ENCODE assay signal across 9 cellular contexts in genomic region chr11:22192642-22193347, GRCh38. TPM values are rescaled to one million over a fixed set of nuclear protein-coding genes. Genes with fewer than 3 reads are reported as not detected.
DNase-seq lines count a peak whose midpoint lies in the region; ATAC-seq, FAIRE-seq and TF ChIP-seq lines count a peak whose summit lies in the region.
"Had no signal": no experiment of that assay in that cellular context is flagged by ENCODE, and none has a peak within 500 bp of the region (broad histone marks: within the 10 kb centered on the region; RNA-seq: fewer than 3 reads in every experiment).

Gene ANO5 (plus strand): TSS chr11:22193085. CDS start chr11:22193493, 408 bp downstream.

- no peaks in the 10 kb centered on the region for H3K9me3 ChIP-seq in kidney (ENCODE audit: control insufficient read depth in 1 of 2, low read length in 2 of 2)
- no peaks in the 10 kb centered on the region for H3K9me3 ChIP-seq in skeletal muscle satellite cell (replicated peaks; ENCODE audit: low read length)

- H3K4me1 Mint-ChIP-seq in activated CD4-positive, alpha-beta T cell treated with anti-CD3 and anti-CD28 coated beads, Interleukin-2, amount 10 ng/mL, durations not matched to agents 24 days and 14 days = peaks cover 2% of the 10 kb centered on the region

- peak within 1 kb of the TSS; percentile 79 to 82 for H3K4me3 ChIP-seq in kidney (ENCODE audit: low read length in 2 of 2)
- peak within 1 kb of the TSS; percentile 54 for H3K4me3 ChIP-seq in skeletal muscle satellite cell (ENCODE audit: low read length)

- peak within 1 kb of the TSS; percentile 74 to 82 for H3K9ac ChIP-seq in kidney (ENCODE audit: low read length in 2 of 2)
- H3K9ac ChIP-seq in skeletal muscle satellite cell (ENCODE audit: low read depth, low read length) = no peak within 1 kb of the TSS

- H3K27ac ChIP-seq in caudate nucleus (ENCODE audit: low read depth, low read length) = peak within 1 kb of the TSS; percentile 13
- H3K27ac ChIP-seq in kidney (ENCODE audit: low read depth in 2 of 2, low read length in 2 of 2) = peak within 1 kb of the TSS; percentile 14 to 26

- no peak for TF ChIP-seq CTCF in kidney (IDR thresholded peaks at IDR 0.05; ENCODE audit: borderline replicate concordance, extremely low read depth, insufficient read depth)

- intact Hi-C loops in activated CD4-positive, alpha-beta T cell treated with anti-CD3 and anti-CD28 coated beads, Interleukin-2, amount 10 ng/mL, durations not matched to agents 24 days and 14 days (cut with micrococcal nuclease) = no loop called here
- intact Hi-C loops in kidney (cut with DNase I) = no loop called here

- no peak for DNase-seq in activated CD4-positive, alpha-beta T cell treated with anti-CD3 and anti-CD28 coated beads, Interleukin-2, amount 10 ng/mL, durations not matched to agents 24 days and 14 days
- no peak for DNase-seq in activated CD4-positive, alpha-beta T cell treated with anti-CD3 and anti-CD28 coated beads, Interleukin-2, amount 50 U/mL, for 1 hour
- peak; percentile 54 for DNase-seq in NCI-H446 treated with DMSO at 0.1 percent for 48 hours (lab: John Stamatoyannopoulos, UW)
- DNase-seq in caudate nucleus (lab: John Stamatoyannopoulos, UW) = peak in 52 of 61 donors; percentile 0 to 77 (median 40)
- DNase-seq in kidney = peak; percentile 79
- DNase-seq: DND-41 had no signal

- no peak within 1 kb of the TSS for H3K27ac Mint-ChIP-seq in activated CD4-positive, alpha-beta T cell treated with anti-CD3 and anti-CD28 coated beads, Interleukin-2, amount 10 ng/mL, durations not matched to agents 24 days and 14 days

- peaks cover 19% of the 10 kb centered on the region for H3K27me3 ChIP-seq in skeletal muscle satellite cell (ENCODE audit: control insufficient read depth, insufficient read depth, low read length)

- H3K9me3 Mint-ChIP-seq in activated CD4-positive, alpha-beta T cell treated with anti-CD3 and anti-CD28 coated beads, Interleukin-2, amount 10 ng/mL, durations not matched to agents 24 days and 14 days = no peaks in the 10 kb centered on the region

- H3K4me1 ChIP-seq in kidney (ENCODE audit: control insufficient read depth in 1 of 2, insufficient read depth in 1 of 2, low read depth in 1 of 2, low read length in 2 of 2) (peaks cover 0 to 4% of the 10 kb centered on the region in 2 donors), skeletal muscle satellite cell (ENCODE audit: control insufficient read depth, insufficient read depth, low read length) (no peaks in the 10 kb centered on the region)

- ATAC-seq in HG02763 (IDR thresholded peaks at IDR 0.05; ENCODE audit: unreplicated experiment) = peak; percentile 43
- no peak for ATAC-seq in HG02981 (IDR thresholded peaks at IDR 0.05; ENCODE audit: unreplicated experiment)

- H3K36me3 ChIP-seq in kidney (ENCODE audit: control insufficient read depth in 1 of 2, insufficient read depth in 2 of 2, low read length in 2 of 2) (no peaks in the 10 kb centered on the region), skeletal muscle satellite cell (ENCODE audit: insufficient read depth, low read length) (no peaks in the 10 kb centered on the region)

- peak within 1 kb of the TSS; percentile 62 for H3K4me3 Mint-ChIP-seq in activated CD4-positive, alpha-beta T cell treated with anti-CD3 and anti-CD28 coated beads, Interleukin-2, amount 10 ng/mL, durations not matched to agents 24 days and 14 days

- peaks cover 33% of the 10 kb centered on the region for H3K27me3 Mint-ChIP-seq in activated CD4-positive, alpha-beta T cell treated with anti-CD3 and anti-CD28 coated beads, Interleukin-2, amount 10 ng/mL, durations not matched to agents 24 days and 14 days

- H3K4me2 ChIP-seq in skeletal muscle satellite cell (ENCODE audit: low read length) = peak within 1 kb of the TSS; percentile 73

- FAIRE-seq in kidney (lab: Jason Lieb, UNC) = no peak

- no peaks in the 10 kb centered on the region for H3K36me3 Mint-ChIP-seq in activated CD4-positive, alpha-beta T cell treated with anti-CD3 and anti-CD28 coated beads, Interleukin-2, amount 10 ng/mL, durations not matched to agents 24 days and 14 days (ENCODE audit: low read depth)

RNA-seq across cellular contexts. Expression of gene ANO5, which starts in this region (rescaled TPM):
- not detected in 2 replicates for total RNA-seq in activated CD4-positive, alpha-beta T cell treated with anti-CD3 and anti-CD28 coated beads, Interleukin-2, amount 10 ng/mL, durations not matched to agents 24 days and 14 days
- total RNA-seq in kidney = 4.2 TPM
- polyA plus RNA-seq in kidney (ENCODE audit: insufficient read depth, low read depth, low replicate concordance) = 3.5 TPM
- total RNA-seq in skeletal muscle satellite cell (2012; rRNA removed) = not detected in 2 replicates

Comparison
In these comparisons a context has a peak if more than half of its experiments do, and no peak if none do; other contexts are left out.
1. DNase-seq: peak in NCI-H446 treated with DMSO at 0.1 percent for 48 hours (single experiment), caudate nucleus (52 of 61) and kidney (single experiment); none in activated CD4-positive, alpha-beta T cell treated with anti-CD3 and anti-CD28 coated beads, Interleukin-2, amount 10 ng/mL, durations not matched to agents 24 days and 14 days (single experiment) and activated CD4-positive, alpha-beta T cell treated with anti-CD3 and anti-CD28 coated beads, Interleukin-2, amount 50 U/mL, for 1 hour (single experiment).